18 cellular contexts compared by ENCODE assay signal in genomic region chr21:45210461-45210983, GRCh38.
"Had no signal": no experiment of that assay in that cellular context is flagged by ENCODE, and none has a peak within 500 bp of the region (broad histone marks: within the 10 kb centered on the region; RNA-seq: fewer than 3 reads in every experiment).

No MANE protein-coding gene starts in this region.

- H3K27me3 ChIP-seq: dorsolateral prefrontal cortex, heart left ventricle, ovary, right atrium auricular region, sigmoid colon, stomach had no signal

- H3K9me3 ChIP-seq: mucosa of descending colon, ovary, right atrium auricular region, sigmoid colon, stomach, thoracic aorta had no signal

- H3K4me1 ChIP-seq: right atrium auricular region, sigmoid colon had no signal

- H3K9me3 Mint-ChIP-seq: naive thymus-derived CD8-positive, alpha-beta T cell had no signal

- H3K4me3 ChIP-seq: coronary artery, dorsolateral prefrontal cortex, heart left ventricle, mucosa of descending colon, ovary, right atrium auricular region, sigmoid colon, skin epidermis, stomach, thoracic aorta had no signal

- ATAC-seq: left lobe of liver; naive thymus-derived CD8-positive, alpha-beta T cell had no signal

- DNase-seq: dorsolateral prefrontal cortex; effector CD8-positive, alpha-beta T cell; heart left ventricle; islet precursor cell; mammary epithelial cell; mucosa of descending colon; naive thymus-derived CD8-positive, alpha-beta T cell; ovary; sigmoid colon; stimulated activated CD4-positive, alpha-beta T cell treated with anti-CD3 and anti-CD28 coated beads, Interleukin-2, amount 100 ng/mL, for 24 hours; stimulated activated CD4-positive, alpha-beta T cell treated with anti-CD3 and anti-CD28 coated beads, Interleukin-4, amount 100 ng/mL, for 4 hours; stimulated activated naive CD4-positive, alpha-beta T cell; stomach had no signal

- H3K4me3 Mint-ChIP-seq: naive thymus-derived CD8-positive, alpha-beta T cell had no signal

- H3K27ac ChIP-seq: coronary artery, dorsolateral prefrontal cortex, heart left ventricle, ovary, right atrium auricular region, sigmoid colon, skin epidermis, thoracic aorta had no signal

- H3K27me3 Mint-ChIP-seq: naive thymus-derived CD8-positive, alpha-beta T cell had no signal

- H3K36me3 ChIP-seq: ovary had no signal
